Comparison of ENCODE assay signal across 7 cellular contexts in the genomic region with DNA sequence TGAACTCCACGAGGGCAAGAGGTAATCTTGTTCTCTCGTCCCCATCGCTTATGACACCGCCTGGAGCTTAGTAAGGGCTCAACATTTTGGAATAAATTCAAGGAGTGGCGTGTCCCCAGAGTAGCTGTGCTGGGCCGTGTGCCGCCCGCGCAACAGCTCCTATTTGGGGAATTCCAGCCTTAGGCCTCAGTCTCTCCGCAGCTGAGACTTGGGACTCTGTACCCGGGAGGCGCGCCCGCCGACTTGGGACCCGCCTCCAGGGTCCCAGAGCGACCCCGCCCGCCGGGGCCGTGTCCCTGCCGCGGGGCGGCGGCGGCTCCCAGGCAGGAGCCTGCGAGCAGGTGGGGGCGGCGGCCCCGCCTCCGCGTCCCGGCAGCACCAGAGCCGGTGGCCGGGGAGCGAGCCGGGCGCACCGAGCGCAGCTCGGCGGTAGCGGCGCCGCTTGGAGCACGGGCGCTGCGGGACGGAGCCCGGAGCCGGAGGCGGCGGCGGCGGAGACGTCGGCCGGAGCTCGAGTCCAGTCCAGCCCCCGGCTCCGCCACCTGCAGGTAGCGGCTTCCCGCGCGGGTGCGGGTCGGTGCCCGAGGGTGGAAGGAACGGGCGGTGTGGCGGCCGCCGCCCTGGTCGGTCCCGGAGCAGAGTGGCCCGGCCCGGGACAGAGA. TPM values are rescaled to one million over a fixed set of nuclear protein-coding genes. Genes with fewer than 3 reads are reported as not detected.
DNase-seq lines count a peak whose midpoint lies in the region; ATAC-seq and TF ChIP-seq lines count a peak whose summit lies in the region.

A gene with protein sequence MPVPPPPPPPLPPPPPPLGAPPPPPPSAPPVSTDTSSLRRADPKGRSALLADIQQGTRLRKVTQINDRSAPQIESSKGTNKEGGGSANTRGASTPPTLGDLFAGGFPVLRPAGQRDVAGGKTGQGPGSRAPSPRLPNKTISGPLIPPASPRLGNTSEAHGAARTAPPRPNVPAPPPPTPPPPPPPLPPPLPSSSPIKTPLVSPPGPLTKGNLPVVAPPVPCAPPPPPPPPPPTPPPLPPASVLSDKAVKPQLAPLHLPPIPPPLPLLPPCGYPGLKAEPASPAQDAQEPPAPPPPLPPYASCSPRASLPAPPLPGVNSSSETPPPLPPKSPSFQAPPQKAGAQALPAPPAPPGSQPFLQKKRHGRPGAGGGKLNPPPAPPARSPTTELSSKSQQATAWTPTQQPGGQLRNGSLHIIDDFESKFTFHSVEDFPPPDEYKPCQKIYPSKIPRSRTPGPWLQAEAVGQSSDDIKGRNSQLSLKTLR (plus strand): TSS at position 378 of the 662 bp plus-strand sequence. CDS start 28,217 bp downstream, outside the sequence.

- H3K4ac ChIP-seq in H9 (ENCODE audit: low read depth, low read length): no peak within 1 kb of the TSS

- H3K27me3 ChIP-seq in H9 (ENCODE audit: insufficient read depth, low read length) (peaks cover 4% of the 10 kb centered on the region; the same call in 1 of the 2 replicates), ovary (no peaks in the 10 kb centered on the region)

- H2BK15ac ChIP-seq in H9 (ENCODE audit: low read depth, low read length): no peak within 1 kb of the TSS

- TF ChIP-seq CTCF in H9 (conservative IDR thresholded peaks at IDR 0.05) (peak; percentile 18; the same call in 2 of the 3 replicates), ovary (IDR thresholded peaks at IDR 0.05) (peak in 1 of 3 donors; percentile 18)

- no peak within 1 kb of the TSS for H2BK120ac ChIP-seq in H9 (ENCODE audit: low read depth, low read length, poor library complexity, severe bottlenecking)

- H2AK5ac ChIP-seq in H9 (ENCODE audit: insufficient read length, low read length): no peak within 1 kb of the TSS

- no peak within 1 kb of the TSS for H3T11ph ChIP-seq in H9 (ENCODE audit: low read length)

- no peak within 1 kb of the TSS for H3K23ac ChIP-seq in H9 (ENCODE audit: insufficient read length, low read depth, low read length)

- H3K23me2 ChIP-seq in H9 (ENCODE audit: insufficient read length, low read depth, low read length, poor library complexity, severe bottlenecking): peaks cover 5% of the 10 kb centered on the region

- no peaks in the 10 kb centered on the region for H4K20me1 ChIP-seq in H9 (ENCODE audit: control insufficient read depth, insufficient read depth, insufficient read length)

- H2AFZ ChIP-seq in H9 (ENCODE audit: low read length): no peak within 1 kb of the TSS

- H2BK5ac ChIP-seq in H9 (ENCODE audit: insufficient read length, low read length): no peak within 1 kb of the TSS

- no CpG with 5 or more reads among the region's 77 CpGs for WGBS in H9 (ENCODE audit: extremely low coverage, insufficient read length, low lambda C conversion rate)
- 1 to 3% (median 1%) methylated on average over 48 to 77 of the region's 77 CpGs for WGBS in ovary, 3 donors

- no peak within 1 kb of the TSS for H4K91ac ChIP-seq in H9 (ENCODE audit: insufficient read length, low read depth, low read length)

- peak within 1 kb of the TSS; percentile 74 to 88 for H3K4me3 Mint-ChIP-seq in H9

- H3K27ac ChIP-seq in H9 (ENCODE audit: insufficient read length, low read depth, low read length): no peak within 1 kb of the TSS
- peak within 1 kb of the TSS; percentile 77 to 80 for H3K27ac ChIP-seq in ovary

- H2BK12ac ChIP-seq in H9 (ENCODE audit: insufficient read length, low read depth, low read length): no peak within 1 kb of the TSS

- no peak within 1 kb of the TSS for H4K5ac ChIP-seq in H9 (ENCODE audit: insufficient read length, low read depth, low read length)

- H3K4me1 ChIP-seq in H9 (ENCODE audit: insufficient read depth, low read length): no peaks in the 10 kb centered on the region; the same call in 1 of the 2 replicates
- H3K4me1 ChIP-seq in ovary (ENCODE audit: insufficient read depth): peaks cover 4% of the 10 kb centered on the region

- no peaks in the 10 kb centered on the region for H3K36me3 ChIP-seq in ovary

- H3K4me2 ChIP-seq in H9 (ENCODE audit: insufficient read depth, insufficient read length, low read length): peak within 1 kb of the TSS; percentile 32

- H3K27me3 Mint-ChIP-seq in H9 (ENCODE audit: low read depth): peaks cover 72% of the 10 kb centered on the region

- H3K9me3 ChIP-seq in H9 (ENCODE audit: control insufficient read depth, low read depth, low read length) (no peaks in the 10 kb centered on the region), ovary (no peaks in the 10 kb centered on the region)

- H3K4me3 ChIP-seq in ovary: peak within 1 kb of the TSS; percentile 58

- DNase-seq in H9 (peak; percentile 72), SW480 (ENCODE audit: low spot score) (peak; percentile 31), Right ventricle myocardium superior (peak; percentile 52), ovary (peak; percentile 58 to 80 (median 66)), globus pallidus (ENCODE audit: low spot score) (no peak), RKO (ENCODE audit: low spot score) (no peak), DMS79 (lab: John Stamatoyannopoulos, UW) (no peak)

- no peak within 1 kb of the TSS for H3K27ac Mint-ChIP-seq in H9

- H3K4me1 Mint-ChIP-seq in H9: peaks cover 10 to 23% of the 10 kb centered on the region in 2 experiments

- no peak within 1 kb of the TSS for H2BK20ac ChIP-seq in H9 (ENCODE audit: low read depth, low read length, poor library complexity, severe bottlenecking)

- H3K14ac ChIP-seq in H9 (ENCODE audit: insufficient read depth, low read length): 0 out of 2 replicates have a peak within 1 kb of the TSS, but pooled peaks have one; percentile 27

- H3K18ac ChIP-seq in H9 (ENCODE audit: insufficient read length, low read depth, low read length): no peak within 1 kb of the TSS

- TF ChIP-seq POLR2A in ovary (IDR thresholded peaks at IDR 0.05): peak; percentile 13

- H4K8ac ChIP-seq in H9 (replicated peaks; ENCODE audit: insufficient read length, low read depth, low read length): no peak within 1 kb of the TSS

- no peaks in the 10 kb centered on the region for H3K79me2 ChIP-seq in H9 (ENCODE audit: insufficient read depth, low read length)

- no peak for TF ChIP-seq EP300 in ovary (IDR thresholded peaks at IDR 0.05)

- no peaks in the 10 kb centered on the region for H3K9me3 Mint-ChIP-seq in H9

- ATAC-seq in Right ventricle myocardium superior (ENCODE audit: poor library complexity): peak; percentile 84

- H3K36me3 Mint-ChIP-seq in H9 (ENCODE audit: insufficient read depth in 1 of 3, low read depth in 3 of 3): no peaks in the 10 kb centered on the region

- no peak within 1 kb of the TSS for H3K56ac ChIP-seq in H9 (ENCODE audit: insufficient read length, low read depth, low read length)

- no peaks in the 10 kb centered on the region for H3K79me1 ChIP-seq in H9 (ENCODE audit: insufficient read depth, low read depth, low read length, poor library complexity, severe bottlenecking)

- H3K9ac ChIP-seq in H9 (ENCODE audit: extremely low read depth, insufficient read length, low read length): no peak within 1 kb of the TSS

- intact Hi-C loops in Right ventricle myocardium superior (cut with DNase I) (loop anchor here (10.0 kb wide), 1 partner anchor 51 kb away; no protein-coding TSS in a partner anchor), ovary (cut with DNase I) (loop anchor here in 1 of 4 donors (5.0 to 10.0 kb wide), 2 partner anchors 51 to 61 kb away; no protein-coding TSS in a partner anchor)

RNA-seq across cellular contexts. Expression of the gene that starts here (rescaled TPM):
- total RNA-seq in H9 (2021) (11.6 and 11.8 TPM in 2 replicates), Right ventricle myocardium superior (5.5 TPM), ovary (100 to 1,000 TPM in 2 of 7 donors, 10 to 100 TPM in 5; 15.3 to 122 (median 49.8) TPM)
- polyA plus RNA-seq in ovary: 10 to 100 TPM; 53.3 to 59.9 TPM

Comparison
In these comparisons a context has a peak if more than half of its experiments do, and no peak if none do; other contexts are left out.
1. DNase-seq: peak in H9 (single experiment), SW480 (single experiment), Right ventricle myocardium superior (single experiment) and ovary (5 of 5); none in globus pallidus (single experiment), RKO (single experiment) and DMS79 (single experiment).